ENCODE assay signal across 8 cellular contexts in the genomic region with DNA sequence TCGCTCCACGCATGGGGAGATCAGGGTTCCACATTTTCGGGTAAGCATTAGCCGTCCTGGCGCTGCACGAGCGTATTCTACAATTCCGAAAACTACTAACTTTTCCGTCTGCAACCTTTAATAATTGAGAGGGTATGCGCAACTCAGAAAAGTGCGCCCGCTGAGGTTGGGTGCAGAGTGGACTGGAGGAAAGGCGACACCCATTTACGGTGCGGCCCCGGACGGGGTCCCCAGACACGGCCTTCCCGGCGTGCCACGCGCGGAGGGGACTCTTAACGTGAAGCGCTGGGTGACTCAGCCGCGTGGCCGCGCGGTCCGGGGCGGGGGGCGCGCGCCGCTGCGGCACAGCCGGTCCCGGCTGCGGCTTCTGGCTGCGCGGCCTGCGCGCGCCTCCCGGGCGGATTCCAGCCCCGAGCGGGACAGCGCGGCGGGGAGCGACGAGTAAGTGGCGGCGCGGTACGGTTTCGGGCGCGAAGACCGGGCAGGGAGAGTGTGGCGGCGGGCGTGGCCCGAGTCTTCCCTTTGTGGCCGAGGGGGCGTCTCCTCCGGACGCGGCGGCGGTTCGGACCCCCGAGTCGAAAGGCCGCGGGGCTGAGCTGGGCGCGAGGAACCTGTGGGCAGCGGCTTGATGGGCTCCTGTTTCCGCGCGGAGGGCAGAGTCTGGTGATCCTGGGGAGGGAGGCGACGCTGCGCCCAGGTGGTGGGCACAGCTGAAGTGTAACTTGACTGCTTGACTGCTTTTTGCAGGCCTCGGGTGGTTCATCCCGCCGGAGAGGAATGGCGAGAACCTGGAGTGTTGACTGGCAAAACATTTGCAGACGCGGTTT. TPM values are rescaled to one million over a fixed set of nuclear protein-coding genes. Genes with fewer than 3 reads are reported as not detected.
DNase-seq lines count a peak whose midpoint lies in the region; ATAC-seq and TF ChIP-seq lines count a peak whose summit lies in the region.

A gene (plus strand): TSS at position 330 of the 827 bp plus-strand sequence. CDS start 27,098 bp downstream, outside the sequence.
A gene with protein sequence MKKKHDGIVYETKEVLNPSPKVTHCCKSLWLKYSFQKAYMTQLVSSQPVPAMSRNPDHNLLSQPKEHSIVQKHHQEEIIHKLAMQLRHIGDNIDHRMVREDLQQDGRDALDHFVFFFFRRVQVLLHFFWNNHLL (minus strand): TSS at position 184 of the 827 bp plus-strand sequence. CDS start 16,772 bp downstream, outside the sequence.

- POLR2A ChIA-PET in AG04449 (lab: Yijun Ruan, JAX) (interaction anchor here (1.3 kb wide), 1 partner anchor 19 kb away, joined by 5 read pairs; no protein-coding TSS in a partner anchor), WTC11 (lab: Charles Lee) (interaction anchor here (0.6 kb wide), 1 partner anchor 42 kb away, joined by 3 read pairs; no protein-coding TSS in a partner anchor)

- CTCF ChIA-PET in AG04449 (lab: Yijun Ruan, JAX) = interaction anchor here (1.7 to 2.2 kb wide), 2 partner anchors 19 to 173 kb away, joined by 4 to 9 read pairs; no protein-coding TSS in a partner anchor
- CTCF ChIA-PET in WTC11 (lab: Charles Lee) = interaction anchor here (0.7 to 2.1 kb wide), 3 partner anchors 14 to 264 kb away, joined by 3 to 20 read pairs (median 5); no protein-coding TSS in a partner anchor
- CTCF ChIA-PET in mammary epithelial cell (lab: Charles Lee; ENCODE audit: low non-redundant PET) = no interaction called here

- peak within 1 kb of the TSS; percentile 93 for H2AFZ ChIP-seq in mammary epithelial cell (ENCODE audit: low read depth, low read length)

- WGBS in mammary epithelial cell (ENCODE audit: low coverage, missing lambda C conversion rate) = 3% methylated on average over 17 of the region's 93 CpGs

- intact Hi-C loops in mammary epithelial cell (cut with micrococcal nuclease) = loop anchor here (2.0 to 5.0 kb wide), 2 partner anchors 134 to 152 kb away; a partner anchor contains a TSS

- TF ChIP-seq CTCF in AG04449 (IDR thresholded peaks at IDR 0.05; ENCODE audit: insufficient read depth, low read length, missing control alignments) (no peak), WTC11 (IDR thresholded peaks at IDR 0.05) (no peak), mammary epithelial cell (conservative IDR thresholded peaks at IDR 0.05 in 1 of 2, IDR thresholded peaks at IDR 0.05 in 1 of 2; ENCODE audit: extremely low read depth in 1 of 2, insufficient read depth in 1 of 2, low read depth in 1 of 2, low read length in 2 of 2) (peak in 1 of 2 donors; percentile 4)

- H3K27me3 Mint-ChIP-seq in WTC11 (ENCODE audit: low read depth) = no peaks in the 10 kb centered on the region

- ATAC-seq in GM18873 (IDR thresholded peaks at IDR 0.05; ENCODE audit: low FRiP score, unreplicated experiment) = peak; percentile 69
- ATAC-seq in HG03103 (IDR thresholded peaks at IDR 0.05; ENCODE audit: low read depth, unreplicated experiment) = peak; percentile 73
- ATAC-seq in WTC11 = peak; percentile 58

- no peaks in the 10 kb centered on the region for H3K9me3 Mint-ChIP-seq in WTC11

- no peaks in the 10 kb centered on the region for H4K20me1 ChIP-seq in mammary epithelial cell (ENCODE audit: insufficient read depth, low read length)

- no peaks in the 10 kb centered on the region for H3K9me3 ChIP-seq in mammary epithelial cell (replicated peaks; ENCODE audit: insufficient read depth, low read length)

- H3K4me3 Mint-ChIP-seq in WTC11 = peak within 1 kb of the TSS; percentile 92

- in situ Hi-C loops in mammary epithelial cell (cut with MboI; ENCODE audit: low sequenced_read_pairs in 2 of 2) = no loop called here

- H3K36me3 Mint-ChIP-seq in WTC11 = peaks cover under 1% of the 10 kb centered on the region

- peak within 1 kb of the TSS; percentile 92 for H3K9ac ChIP-seq in mammary epithelial cell (ENCODE audit: insufficient read depth, low read length)

- peak within 1 kb of the TSS; percentile 84 for H3K27ac Mint-ChIP-seq in WTC11

- H3K27me3 ChIP-seq in mammary epithelial cell (ENCODE audit: insufficient read depth, low read length) = no peaks in the 10 kb centered on the region

- H3K4me2 ChIP-seq in mammary epithelial cell (ENCODE audit: insufficient read depth, low read depth, low read length) = peak within 1 kb of the TSS; percentile 93

- H3K4me1 Mint-ChIP-seq in WTC11 = peaks cover 31% of the 10 kb centered on the region

- no peak for DNase-seq in AG04449 (ENCODE audit: low read depth, low spot score)
- peak; percentile 89 for DNase-seq in NCI-H2196 (lab: John Stamatoyannopoulos, UW; ENCODE audit: unreplicated experiment)
- DNase-seq in WTC11 (ENCODE audit: low spot score) = peak; percentile 73
- DNase-seq in mammary epithelial cell = peak; percentile 83
- DNase-seq in inferior parietal cortex (ENCODE audit: extremely low spot score) = peak; percentile 90
- peak; percentile 69 for DNase-seq in smooth muscle cell of the brain vasculature (ENCODE audit: low read depth, low spot score)

- H3K36me3 ChIP-seq in mammary epithelial cell (ENCODE audit: insufficient read depth, low read length) = no peaks in the 10 kb centered on the region

- peak within 1 kb of the TSS; percentile 94 for H3K27ac ChIP-seq in mammary epithelial cell (ENCODE audit: insufficient read depth, low read depth, low read length)

- H3K4me1 ChIP-seq in mammary epithelial cell (ENCODE audit: insufficient read depth, low read length) = peaks cover 24% of the 10 kb centered on the region

- peak within 1 kb of the TSS; percentile 84 for H3K4me3 ChIP-seq in AG04449 (ENCODE audit: low read depth, low read length)
- H3K4me3 ChIP-seq in mammary epithelial cell (replicated peaks in 1 of 3; ENCODE audit: insufficient read depth in 1 of 3, low read depth in 2 of 3, low read length in 3 of 3) = peak within 1 kb of the TSS; percentile 61 to 96 (median 83)

- no TSS peak for BruUV-seq in mammary epithelial cell (replicated peaks; lab: Mats Ljungman, UMichigan)

- peaks cover 51% of the 10 kb centered on the region for H3K79me2 ChIP-seq in mammary epithelial cell (ENCODE audit: insufficient read depth, low read length)

- dilution Hi-C loops in mammary epithelial cell (cut with HindIII; ENCODE audit: low sequenced_read_pairs) = no loop called here

TF ChIP-seq in WTC11, 78 proteins besides CTCF, POLR2A, EP300 and RAD21 (continues in another document):
- TF ChIP-seq CREM (CRISPR knock-in tag; IDR thresholded peaks at IDR 0.05) = peak; percentile 74; the same call in 1 of the 2 replicates
- TF ChIP-seq GTF2I (CRISPR knock-in tag; conservative IDR thresholded peaks at IDR 0.05) = no peak
- TF ChIP-seq, protein P1, sequence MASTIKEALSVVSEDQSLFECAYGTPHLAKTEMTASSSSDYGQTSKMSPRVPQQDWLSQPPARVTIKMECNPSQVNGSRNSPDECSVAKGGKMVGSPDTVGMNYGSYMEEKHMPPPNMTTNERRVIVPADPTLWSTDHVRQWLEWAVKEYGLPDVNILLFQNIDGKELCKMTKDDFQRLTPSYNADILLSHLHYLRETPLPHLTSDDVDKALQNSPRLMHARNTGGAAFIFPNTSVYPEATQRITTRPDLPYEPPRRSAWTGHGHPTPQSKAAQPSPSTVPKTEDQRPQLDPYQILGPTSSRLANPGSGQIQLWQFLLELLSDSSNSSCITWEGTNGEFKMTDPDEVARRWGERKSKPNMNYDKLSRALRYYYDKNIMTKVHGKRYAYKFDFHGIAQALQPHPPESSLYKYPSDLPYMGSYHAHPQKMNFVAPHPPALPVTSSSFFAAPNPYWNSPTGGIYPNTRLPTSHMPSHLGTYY (CRISPR knock-in tag; IDR thresholded peaks at IDR 0.05) = no peak
- TF ChIP-seq ZNF232 (CRISPR knock-in tag; IDR thresholded peaks at IDR 0.05) = peak; percentile 60; the same call in 1 of the 2 replicates
- TF ChIP-seq, protein P2, sequence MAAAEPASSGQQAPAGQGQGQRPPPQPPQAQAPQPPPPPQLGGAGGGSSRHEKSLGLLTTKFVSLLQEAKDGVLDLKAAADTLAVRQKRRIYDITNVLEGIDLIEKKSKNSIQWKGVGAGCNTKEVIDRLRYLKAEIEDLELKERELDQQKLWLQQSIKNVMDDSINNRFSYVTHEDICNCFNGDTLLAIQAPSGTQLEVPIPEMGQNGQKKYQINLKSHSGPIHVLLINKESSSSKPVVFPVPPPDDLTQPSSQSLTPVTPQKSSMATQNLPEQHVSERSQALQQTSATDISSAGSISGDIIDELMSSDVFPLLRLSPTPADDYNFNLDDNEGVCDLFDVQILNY (CRISPR knock-in tag; IDR thresholded peaks at IDR 0.05) = 0 out of 2 replicates have a peak, but pooled peaks have one; percentile 46
- TF ChIP-seq, protein P3, sequence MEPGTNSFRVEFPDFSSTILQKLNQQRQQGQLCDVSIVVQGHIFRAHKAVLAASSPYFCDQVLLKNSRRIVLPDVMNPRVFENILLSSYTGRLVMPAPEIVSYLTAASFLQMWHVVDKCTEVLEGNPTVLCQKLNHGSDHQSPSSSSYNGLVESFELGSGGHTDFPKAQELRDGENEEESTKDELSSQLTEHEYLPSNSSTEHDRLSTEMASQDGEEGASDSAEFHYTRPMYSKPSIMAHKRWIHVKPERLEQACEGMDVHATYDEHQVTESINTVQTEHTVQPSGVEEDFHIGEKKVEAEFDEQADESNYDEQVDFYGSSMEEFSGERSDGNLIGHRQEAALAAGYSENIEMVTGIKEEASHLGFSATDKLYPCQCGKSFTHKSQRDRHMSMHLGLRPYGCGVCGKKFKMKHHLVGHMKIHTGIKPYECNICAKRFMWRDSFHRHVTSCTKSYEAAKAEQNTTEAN (CRISPR knock-in tag; IDR thresholded peaks at IDR 0.05) = peak; percentile 29; the same call in 1 of the 2 replicates
- 0 out of 2 replicates have a peak, but pooled peaks have one; percentile 52 for TF ChIP-seq ETV6 (CRISPR knock-in tag; IDR thresholded peaks at IDR 0.05)
- TF ChIP-seq, protein P4, sequence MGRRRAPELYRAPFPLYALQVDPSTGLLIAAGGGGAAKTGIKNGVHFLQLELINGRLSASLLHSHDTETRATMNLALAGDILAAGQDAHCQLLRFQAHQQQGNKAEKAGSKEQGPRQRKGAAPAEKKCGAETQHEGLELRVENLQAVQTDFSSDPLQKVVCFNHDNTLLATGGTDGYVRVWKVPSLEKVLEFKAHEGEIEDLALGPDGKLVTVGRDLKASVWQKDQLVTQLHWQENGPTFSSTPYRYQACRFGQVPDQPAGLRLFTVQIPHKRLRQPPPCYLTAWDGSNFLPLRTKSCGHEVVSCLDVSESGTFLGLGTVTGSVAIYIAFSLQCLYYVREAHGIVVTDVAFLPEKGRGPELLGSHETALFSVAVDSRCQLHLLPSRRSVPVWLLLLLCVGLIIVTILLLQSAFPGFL (CRISPR knock-in tag; IDR thresholded peaks at IDR 0.05; ENCODE audit: borderline replicate concordance) = no peak

RNA-seq across cellular contexts. Expression of the first gene that starts in this region (rescaled TPM):
- total RNA-seq in WTC11 (2021) (25.1 to 27.5 TPM (median 26.7 TPM) in 3 replicates), mammary epithelial cell (10 to 100 TPM; 18.0 to 31.8 TPM)
- polyA plus RNA-seq in mammary epithelial cell = 12.8 TPM
- polyA minus RNA-seq in mammary epithelial cell = 30.0 TPM

RNA-seq across cellular contexts. Expression of the second gene that starts in this region (rescaled TPM):
- total RNA-seq in WTC11 (2021) (0.15 TPM in 1 of 3 replicates, not detected in the others), mammary epithelial cell (under 1 TPM; under 0.01 to 0.16 TPM)
- 0.20 TPM for polyA plus RNA-seq in mammary epithelial cell
- polyA minus RNA-seq in mammary epithelial cell = not detected
